In the genomic region with DNA sequence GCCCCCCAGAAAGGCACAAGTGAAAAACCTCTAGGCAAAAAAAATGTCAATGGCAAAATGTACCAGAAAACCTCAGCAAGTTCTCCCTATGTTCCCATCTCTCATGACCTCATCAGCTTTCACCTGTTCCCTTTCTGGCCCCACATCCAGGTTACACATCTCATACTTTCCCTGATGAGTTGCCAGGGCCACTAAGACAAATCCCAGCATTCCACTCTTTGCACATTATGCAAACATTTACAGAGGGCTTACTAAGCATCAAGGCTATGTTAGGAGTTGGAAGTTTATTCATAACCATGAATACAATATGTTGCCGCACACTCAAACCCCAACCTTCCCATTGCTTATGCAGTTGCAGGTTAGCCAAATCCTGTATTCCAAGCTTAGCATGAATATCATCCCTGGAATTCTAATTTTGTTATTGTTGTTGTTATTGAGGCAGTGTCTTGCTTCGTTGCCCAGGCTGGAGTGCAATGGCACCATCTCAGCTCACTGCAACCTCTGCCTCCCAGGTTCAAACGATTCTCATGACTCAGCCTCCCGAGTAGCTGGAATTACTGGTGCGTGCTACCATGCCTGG, we compare ENCODE assay signal across 16 cellular contexts.
A peak's percentile ranks its signal among the peaks of the same experiment; 100 is the strongest.
DNase-seq lines count a peak whose midpoint lies in the region; ATAC-seq and TF ChIP-seq lines count a peak whose summit lies in the region.
"Had no signal": no experiment of that assay in that cellular context is flagged by ENCODE, and none has a peak within 500 bp of the region (broad histone marks: within the 10 kb centered on the region; RNA-seq: fewer than 3 reads in every experiment).

No MANE protein-coding gene starts in this region.

- H3K4me1 Mint-ChIP-seq in WTC11 = peaks cover 36% of the 10 kb centered on the region

- TF ChIP-seq CTCF in WTC11 (IDR thresholded peaks at IDR 0.05) = no peak

- POLR2A ChIA-PET in WTC11 (lab: Charles Lee) = no interaction called here

- H3K27me3 Mint-ChIP-seq in WTC11 (ENCODE audit: low read depth) = peaks cover 54% of the 10 kb centered on the region
- H3K27me3 Mint-ChIP-seq: CD4-positive, alpha-beta T cell had no signal

- H3K36me3 Mint-ChIP-seq in WTC11 = no peaks in the 10 kb centered on the region

- no peak overlapping the region for H3K27ac Mint-ChIP-seq in WTC11
- H3K27ac Mint-ChIP-seq: CD4-positive, alpha-beta T cell had no signal

- DNase-seq in Caki2 (ENCODE audit: low read depth) (peak; percentile 83), WTC11 (ENCODE audit: low spot score) (no peak), kidney glomerular epithelial cell (lab: John Stamatoyannopoulos, UW) (peak; percentile 96), renal cortical epithelial cell (ENCODE audit: low read depth) (peak; percentile 84), GM03348 (ENCODE audit: low spot score) (no peak), posterior vena cava (ENCODE audit: low spot score) (no peak)
- DNase-seq: C1 segment of cervical spinal cord; CD4-positive, alpha-beta T cell; DND-41; GDM1; GM23248 had no signal

- no peak overlapping the region for H3K4me3 Mint-ChIP-seq in WTC11
- H3K4me3 Mint-ChIP-seq: CD4-positive, alpha-beta T cell had no signal

- CTCF ChIA-PET in WTC11 (lab: Charles Lee) = no interaction called here

- intact Hi-C loops in posterior vena cava (cut with DNase I) = no loop called here

- ATAC-seq in WTC11 = no peak
- ATAC-seq in GM18873 (IDR thresholded peaks at IDR 0.05; ENCODE audit: low FRiP score, unreplicated experiment) = no peak
- ATAC-seq in HG03432 (IDR thresholded peaks at IDR 0.05; ENCODE audit: unreplicated experiment) = no peak
- ATAC-seq: A549, HCT116, K562 had no signal

- no peaks in the 10 kb centered on the region for H3K9me3 Mint-ChIP-seq in WTC11
- H3K9me3 Mint-ChIP-seq: CD4-positive, alpha-beta T cell had no signal

- in situ Hi-C loops in Caki2 (cut with HindIII; ENCODE audit: low pct_unique_long_range_greater_than_20kb, low sequenced_read_pairs) = no loop called here

TF ChIP-seq in WTC11, 78 proteins besides CTCF, POLR2A, EP300 and RAD21:
- TF ChIP-seq ZNF121 (CRISPR knock-in tag; IDR thresholded peaks at IDR 0.05) (peak; percentile 12; the same call in 1 of the 2 replicates), KAT7 (CRISPR knock-in tag; IDR thresholded peaks at IDR 0.05; ENCODE audit: borderline replicate concordance) (no peak), SMAD4 (CRISPR knock-in tag; IDR thresholded peaks at IDR 0.05) (no peak), TEAD4 (CRISPR knock-in tag; IDR thresholded peaks at IDR 0.05) (no peak), ZNF671 (CRISPR knock-in tag; IDR thresholded peaks at IDR 0.05) (no peak), GRHL2 (CRISPR knock-in tag; IDR thresholded peaks at IDR 0.05; ENCODE audit: insufficient replicate concordance, severe bottlenecking) (no peak)
- TF ChIP-seq, protein P1, sequence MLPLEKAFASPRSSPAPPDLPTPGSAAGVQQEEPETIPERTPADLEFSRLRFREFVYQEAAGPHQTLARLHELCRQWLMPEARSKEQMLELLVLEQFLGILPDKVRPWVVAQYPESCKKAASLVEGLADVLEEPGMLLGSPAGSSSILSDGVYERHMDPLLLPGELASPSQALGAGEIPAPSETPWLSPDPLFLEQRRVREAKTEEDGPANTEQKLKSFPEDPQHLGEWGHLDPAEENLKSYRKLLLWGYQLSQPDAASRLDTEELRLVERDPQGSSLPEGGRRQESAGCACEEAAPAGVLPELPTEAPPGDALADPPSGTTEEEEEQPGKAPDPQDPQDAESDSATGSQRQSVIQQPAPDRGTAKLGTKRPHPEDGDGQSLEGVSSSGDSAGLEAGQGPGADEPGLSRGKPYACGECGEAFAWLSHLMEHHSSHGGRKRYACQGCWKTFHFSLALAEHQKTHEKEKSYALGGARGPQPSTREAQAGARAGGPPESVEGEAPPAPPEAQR (CRISPR knock-in tag; IDR thresholded peaks at IDR 0.05) = no peak
- TF ChIP-seq, protein P2, sequence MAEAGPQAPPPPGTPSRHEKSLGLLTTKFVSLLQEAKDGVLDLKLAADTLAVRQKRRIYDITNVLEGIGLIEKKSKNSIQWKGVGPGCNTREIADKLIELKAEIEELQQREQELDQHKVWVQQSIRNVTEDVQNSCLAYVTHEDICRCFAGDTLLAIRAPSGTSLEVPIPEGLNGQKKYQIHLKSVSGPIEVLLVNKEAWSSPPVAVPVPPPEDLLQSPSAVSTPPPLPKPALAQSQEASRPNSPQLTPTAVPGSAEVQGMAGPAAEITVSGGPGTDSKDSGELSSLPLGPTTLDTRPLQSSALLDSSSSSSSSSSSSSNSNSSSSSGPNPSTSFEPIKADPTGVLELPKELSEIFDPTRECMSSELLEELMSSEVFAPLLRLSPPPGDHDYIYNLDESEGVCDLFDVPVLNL (CRISPR knock-in tag; IDR thresholded peaks at IDR 0.05; ENCODE audit: borderline replicate concordance, low read depth) = no peak

Comparison
In these comparisons a context has a peak if more than half of its experiments do, and no peak if none do; other contexts are left out.
1. DNase-seq: peak in Caki2 (single experiment), kidney glomerular epithelial cell (single experiment) and renal cortical epithelial cell (single experiment); none in WTC11 (single experiment), GM03348 (single experiment) and posterior vena cava (single experiment).